ENCODE assay signal across 8 cellular contexts in genomic region chr12:93563807-93564538, GRCh38. TPM values are rescaled to one million over a fixed set of nuclear protein-coding genes. Genes with fewer than 3 reads are reported as not detected.
A peak's percentile ranks its signal among the peaks of the same experiment; 100 is the strongest.
DNase-seq lines count a peak whose midpoint lies in the region; ATAC-seq and TF ChIP-seq lines count a peak whose summit lies in the region.

No MANE protein-coding gene starts in this region.

- ATAC-seq in HG03439 (IDR thresholded peaks at IDR 0.05; ENCODE audit: unreplicated experiment), result no peak

- in situ Hi-C loops in astrocyte of the spinal cord (cut with HindIII; ENCODE audit: low sequenced_read_pairs), result no loop called here

- DNase-seq in GM10248 (ENCODE audit: extremely low spot score) (peak; percentile 34), HS-27A (ENCODE audit: low read depth) (peak; percentile 8), astrocyte of the spinal cord (ENCODE audit: low read depth, low spot score) (peak; percentile 11), myocyte (ENCODE audit: low read depth) (peak; percentile 40)
- DNase-seq in activated CD4-positive, alpha-beta T cell treated with anti-CD3 and anti-CD28 coated beads, Interleukin-2, amount 50 U/mL, for 48 hours, result no peak
- DNase-seq in activated CD4-positive, alpha-beta T cell treated with anti-CD3 and anti-CD28 coated beads, Interleukin-2, amount 50 U/mL, for 1 hour, result no peak
- no peak for DNase-seq in activated naive CD4-positive, alpha-beta T cell treated with anti-CD3 and anti-CD28 coated beads, Interleukin-2, amount 50 U/mL, for 16 hours

- H3K4me3 ChIP-seq in astrocyte of the spinal cord (ENCODE audit: low read depth, low read length), result no peak overlapping the region

- POLR2A ChIA-PET in GM10248 (lab: Yijun Ruan, JAX), result no interaction called here

- CTCF ChIA-PET in GM10248 (lab: Yijun Ruan, JAX), result interaction anchor here (1.2 to 2.3 kb wide), 5 partner anchors 11 to 537 kb away, joined by 3 to 7 read pairs (median 3); no protein-coding TSS in a partner anchor

- TF ChIP-seq CTCF in GM10248 (IDR thresholded peaks at IDR 0.05; ENCODE audit: control extremely low read depth, extremely low read depth, low read depth, missing control alignments) (peak; percentile 40), astrocyte of the spinal cord (IDR thresholded peaks at IDR 0.05; ENCODE audit: low read depth, low read length) (peak; percentile 47)

RNA-seq across cellular contexts. Expression of gene SOCS2, which starts 8.5 kb away (rescaled TPM):
- total RNA-seq in myocyte, result 3.7 and 4.1 TPM in 2 replicates
- 0.84 TPM for polyA plus RNA-seq in myocyte (2012)

Comparison
In these comparisons a context has a peak if more than half of its experiments do, and no peak if none do; other contexts are left out.
1. DNase-seq: peak in GM10248 (single experiment), HS-27A (single experiment), astrocyte of the spinal cord (single experiment) and myocyte (single experiment); none in activated CD4-positive, alpha-beta T cell treated with anti-CD3 and anti-CD28 coated beads, Interleukin-2, amount 50 U/mL, for 48 hours (0 of 2), activated CD4-positive, alpha-beta T cell treated with anti-CD3 and anti-CD28 coated beads, Interleukin-2, amount 50 U/mL, for 1 hour (single experiment) and activated naive CD4-positive, alpha-beta T cell treated with anti-CD3 and anti-CD28 coated beads, Interleukin-2, amount 50 U/mL, for 16 hours (single experiment).